Comparison of ENCODE assay signal across 26 cellular contexts in genomic region chr4:173535165-173535737, GRCh38. TPM values are rescaled to one million over a fixed set of nuclear protein-coding genes. Genes with fewer than 3 reads are reported as not detected.
"Had no signal": no experiment of that assay in that cellular context is flagged by ENCODE, and none has a peak within 500 bp of the region (broad histone marks: within the 10 kb centered on the region; RNA-seq: fewer than 3 reads in every experiment).

No MANE protein-coding gene starts in this region.

- DNase-seq: activated CD4-positive, alpha-beta T cell treated with anti-CD3 and anti-CD28 coated beads for 1 hour; activated gamma-delta T cell treated with Interleukin-2 at 50 U/mL for 16 hours; activated T-cell treated with anti-CD3 and anti-CD28 coated beads, Interleukin-2, amount 50 U/mL, for 72 hours; adrenal gland; effector CD4-positive, alpha-beta T cell; hypothalamus; islet precursor cell; mammary epithelial cell; naive thymus-derived CD4-positive, alpha-beta T cell; spleen; stimulated activated naive B cell treated with anti-CD40 and anti-IgM and Interleukin-4, amounts not matched to agents 10 μg/mL and 1 μg/mL and 100 μg/mL, for 72 hours; SW 1271; T-helper 2 cell; thyroid gland; WERI-Rb-1 had no signal

- H3K9me3 ChIP-seq: adrenal gland, breast epithelium, prostate gland, spleen, thyroid gland had no signal

- H3K4me1 ChIP-seq: breast epithelium, prostate gland had no signal

- ATAC-seq: activated naive CD4-positive, alpha-beta T cell treated with anti-CD3 and anti-CD28 coated beads, Interleukin-2, amount 50 U/mL, for 72 hours; activated T-cell treated with anti-CD3 and anti-CD28 coated beads, Interleukin-2, amount 50 U/mL, for 72 hours; esophagus mucosa; naive thymus-derived CD4-positive, alpha-beta T cell; sciatic nerve; stimulated activated naive B cell treated with anti-CD40 and anti-IgM and Interleukin-4, amounts not matched to agents 10 μg/mL and 1 μg/mL and 100 μg/mL, for 72 hours had no signal

- H3K36me3 ChIP-seq: adrenal gland, breast epithelium, neural progenitor cell, prostate gland, spleen, thyroid gland, WERI-Rb-1 had no signal

- H3K4me3 ChIP-seq: adrenal gland, breast epithelium, neural progenitor cell, prostate gland, spleen, thyroid gland had no signal

- H3K9ac ChIP-seq: neural progenitor cell had no signal

- H3K27ac ChIP-seq: breast epithelium, neural progenitor cell, prostate gland, spleen, thyroid gland, WERI-Rb-1 had no signal

RNA-seq across cellular contexts. Expression of gene HAND2, which starts 5.2 kb away (rescaled TPM):
- total RNA-seq: activated CD8-positive, alpha-beta memory T cell treated with anti-CD3 and anti-CD28 coated beads for 36 hours; activated naive CD4-positive, alpha-beta T cell treated with anti-CD3 and anti-CD28 coated beads, Interleukin-2, amount 50 U/mL, for 72 hours; activated T-cell treated with anti-CD3 and anti-CD28 coated beads, Interleukin-2, amount 50 U/mL, for 72 hours; astrocyte; cerebellum; glomerular endothelial cell; mammary epithelial cell; mononuclear cell; naive thymus-derived CD4-positive, alpha-beta T cell had no signal
